ENCODE assay signal across 10 cellular contexts in genomic region chr17:28898261-28898955, GRCh38. TPM values are rescaled to one million over a fixed set of nuclear protein-coding genes. Genes with fewer than 3 reads are reported as not detected.
A peak's percentile ranks its signal among the peaks of the same experiment; 100 is the strongest.
DNase-seq lines count a peak whose midpoint lies in the region; ATAC-seq and TF ChIP-seq lines count a peak whose summit lies in the region.
"Had no signal": no experiment of that assay in that cellular context is flagged by ENCODE, and none has a peak within 500 bp of the region (broad histone marks: within the 10 kb centered on the region; RNA-seq: fewer than 3 reads in every experiment).

No MANE protein-coding gene starts in this region.

- no peaks in the 10 kb centered on the region for H3K9me3 ChIP-seq in HCT116 (ENCODE audit: control insufficient read depth in 1 of 2, insufficient read depth in 1 of 2, low read depth in 1 of 2, low read length in 2 of 2)
- H3K9me3 ChIP-seq in WERI-Rb-1 (ENCODE audit: severe bottlenecking) = no peaks in the 10 kb centered on the region
- H3K9me3 ChIP-seq in smooth muscle cell (replicated peaks; ENCODE audit: low read depth) = no peaks in the 10 kb centered on the region

- H3K9me2 ChIP-seq in HCT116 (ENCODE audit: insufficient read depth) = no peaks in the 10 kb centered on the region

- H2AFZ ChIP-seq in HCT116 (ENCODE audit: low read depth, low read length, poor library complexity, severe bottlenecking) = no peak overlapping the region
- peak overlapping the region; percentile 98 for H2AFZ ChIP-seq in smooth muscle cell (ENCODE audit: low read depth)

- intact Hi-C loops in HCT116 (cut with micrococcal nuclease) = no loop called here

- peaks cover 21% of the 10 kb centered on the region for H3F3A ChIP-seq in smooth muscle cell (ENCODE audit: low read depth)

- CTCF ChIA-PET in HCT116 (lab: Charles Lee) = interaction anchor here (1.2 to 1.9 kb wide), 4 partner anchors 135 to 172 kb away, joined by 3 to 7 read pairs (median 5); partner anchors contain the start of gene TLCD1

- ATAC-seq in HCT116 = no peak
- no peak for ATAC-seq in GM21423 (IDR thresholded peaks at IDR 0.05; ENCODE audit: unreplicated experiment)
- ATAC-seq in HG03469 (IDR thresholded peaks at IDR 0.05; ENCODE audit: unreplicated experiment) = no peak

- 89% methylated on average over 18 of the region's 18 CpGs for WGBS in smooth muscle cell (ENCODE audit: low lambda C conversion rate)

- no TSS peak for BruUV-seq in HCT116 (replicated peaks; lab: Mats Ljungman, UMichigan)

- H3K4me3 ChIP-seq in HCT116 (replicated peaks in 1 of 2; ENCODE audit: low read depth in 1 of 2, low read length in 2 of 2) = peak overlapping the region; percentile 83 to 96
- H3K4me3 ChIP-seq in WERI-Rb-1 (ENCODE audit: low read depth, low read length) = no peak overlapping the region
- H3K4me3 ChIP-seq in foreskin fibroblast (ENCODE audit: low read depth in 1 of 2, low read length in 2 of 2) = peak overlapping the region; percentile 79 to 82
- peak overlapping the region; percentile 94 for H3K4me3 ChIP-seq in smooth muscle cell

- H3K9ac ChIP-seq in HCT116 (ENCODE audit: low read length) (peak overlapping the region; percentile 86), smooth muscle cell (ENCODE audit: low read depth) (no peak overlapping the region)

- 0 out of 4 replicates have a peak, but pooled peaks cover 0 to 6% of the 10 kb centered on the region in 2 experiments for H3K36me3 ChIP-seq in HCT116 (ENCODE audit: control insufficient read depth in 1 of 2, insufficient read depth in 2 of 2, low read length in 2 of 2)
- H3K36me3 ChIP-seq in WERI-Rb-1 = peaks cover 52% of the 10 kb centered on the region
- H3K36me3 ChIP-seq in smooth muscle cell (ENCODE audit: low read depth) = no peaks in the 10 kb centered on the region

- no peak for DNase-seq in HCT116 (ENCODE audit: low read depth, low spot score)
- DNase-seq in WERI-Rb-1 = no peak
- DNase-seq in foreskin fibroblast = no peak
- DNase-seq in smooth muscle cell (lab: John Stamatoyannopoulos, UW; ENCODE audit: unreplicated experiment) = no peak
- DNase-seq in NOMO-1 treated with dmso at 0.1 percent for 144 hours (lab: John Stamatoyannopoulos, UW; ENCODE audit: unreplicated experiment) = no peak
- no peak for DNase-seq in MV-4-11 (lab: John Stamatoyannopoulos, UW)
- DNase-seq: activated CD4-positive, alpha-beta T cell treated with anti-CD3 and anti-CD28 coated beads for 48 hours; KG1 had no signal

- TF ChIP-seq RAD21 in HCT116 (IDR thresholded peaks at IDR 0.05; ENCODE audit: low read depth) = no peak

- TF ChIP-seq CTCF in HCT116 (IDR thresholded peaks at IDR 0.05 in 2 of 3, conservative IDR thresholded peaks at IDR 0.05 in 1 of 3; ENCODE audit: borderline replicate concordance in 1 of 3, insufficient read depth in 1 of 3, low read depth in 2 of 3, low read length in 2 of 3) (no peak), WERI-Rb-1 (IDR thresholded peaks at IDR 0.05; ENCODE audit: low read depth, low read length) (no peak), foreskin fibroblast (IDR thresholded peaks at IDR 0.05; ENCODE audit: low read depth, low read length) (no peak), smooth muscle cell (IDR thresholded peaks at IDR 0.05; ENCODE audit: borderline replicate concordance, insufficient read depth, poor library complexity, severe bottlenecking) (no peak)

- RAD21 ChIA-PET in HCT116 (lab: Charles Lee; ENCODE audit: low non-redundant PET in 1 of 2, low total read pairs in 2 of 2, uncharacterized antibody in 2 of 2, unreplicated experiment in 2 of 2) = interaction anchor here in 1 of 2 experiments (1.1 kb wide), 1 partner anchor 171 kb away, joined by 4 read pairs; no protein-coding TSS in a partner anchor

- H3K79me2 ChIP-seq in HCT116 (ENCODE audit: insufficient read depth, low read length) (peaks cover 25% of the 10 kb centered on the region), smooth muscle cell (ENCODE audit: low read depth) (peaks cover 19% of the 10 kb centered on the region)

- TF ChIP-seq POLR2A in HCT116 (IDR thresholded peaks at IDR 0.05; ENCODE audit: borderline replicate concordance, extremely low read depth, insufficient read depth, insufficient read length) = no peak

- H3K4me2 ChIP-seq in HCT116 (ENCODE audit: low read length) = peak overlapping the region; percentile 89
- H3K4me2 ChIP-seq in smooth muscle cell = peak overlapping the region; percentile 99

- H4K20me1 ChIP-seq in HCT116 (ENCODE audit: insufficient read depth) (no peaks in the 10 kb centered on the region), smooth muscle cell (ENCODE audit: low read depth) (peaks cover 16% of the 10 kb centered on the region)

- POLR2A ChIA-PET in HCT116 (lab: Charles Lee) = interaction anchor here (0.9 to 2.0 kb wide), 3 partner anchors 19 to 172 kb away, joined by 3 to 5 read pairs (median 4); partner anchors contain the start of genes PHF12 and TLCD1

- H3K4me1 ChIP-seq in HCT116 (ENCODE audit: control insufficient read depth in 1 of 2, insufficient read depth in 2 of 2, low read length in 2 of 2) (peaks cover 24 to 40% of the 10 kb centered on the region in 2 experiments; a peak in 3 of 4 replicates), smooth muscle cell (ENCODE audit: low read depth) (peaks cover 13% of the 10 kb centered on the region)

- H3K27ac ChIP-seq in HCT116 (ENCODE audit: low read depth, low read length) (peak overlapping the region; percentile 97), WERI-Rb-1 (peak overlapping the region; percentile 97), smooth muscle cell (ENCODE audit: low read depth) (no peak overlapping the region)

- no peaks in the 10 kb centered on the region for H3K27me3 ChIP-seq in HCT116 (ENCODE audit: insufficient read depth, low read length)
- H3K27me3 ChIP-seq in WERI-Rb-1 (ENCODE audit: insufficient read depth, low read depth, severe bottlenecking) = no peaks in the 10 kb centered on the region
- no peaks in the 10 kb centered on the region for H3K27me3 ChIP-seq in smooth muscle cell (ENCODE audit: low read depth)

TF ChIP-seq in HCT116, 20 proteins besides CTCF, POLR2A, EP300 and RAD21:
- TF ChIP-seq SIN3A (IDR thresholded peaks at IDR 0.05; ENCODE audit: low read depth) (no peak), CBX3 (IDR thresholded peaks at IDR 0.05; ENCODE audit: low read depth) (no peak)
TF ChIP-seq in HCT116: peak in this region for 0.

RNA-seq across cellular contexts. Expression of gene FLOT2, which starts 0.9 kb away (rescaled TPM):
- total RNA-seq in HCT116 (2021; ENCODE audit: unreplicated experiment) (98.1 TPM), smooth muscle cell (18.1 and 20.1 TPM in 2 replicates)
- 58.9 and 59.8 TPM in 2 replicates for polyA plus RNA-seq in HCT116 (2012)
- 40.1 and 58.3 TPM in 2 replicates for polyA plus RNA-seq in smooth muscle cell

RNA-seq across cellular contexts. Expression of gene DHRS13, which starts 4.5 kb away (rescaled TPM):
- total RNA-seq in HCT116 (2021; ENCODE audit: unreplicated experiment) (13.5 TPM), smooth muscle cell (6.0 and 8.2 TPM in 2 replicates)
- 5.6 and 7.3 TPM in 2 replicates for polyA plus RNA-seq in HCT116 (2012)
- polyA plus RNA-seq in smooth muscle cell = 10.1 and 10.5 TPM in 2 replicates

RNA-seq across cellular contexts. Expression of gene ERAL1, which starts 43.6 kb away (rescaled TPM):
- total RNA-seq in HCT116 (2021; ENCODE audit: unreplicated experiment) = 52.0 TPM
- 48.8 and 59.9 TPM in 2 replicates for polyA plus RNA-seq in HCT116 (2012)
- total RNA-seq in smooth muscle cell = 30.0 and 37.6 TPM in 2 replicates
- 58.9 and 59.3 TPM in 2 replicates for polyA plus RNA-seq in smooth muscle cell

RNA-seq across cellular contexts. Expression of gene PHF12, which starts 52.9 kb away (rescaled TPM):
- total RNA-seq in HCT116 (2021; ENCODE audit: unreplicated experiment) (35.7 TPM), smooth muscle cell (17.8 and 18.9 TPM in 2 replicates)
- 29.2 and 33.0 TPM in 2 replicates for polyA plus RNA-seq in HCT116 (2012)
- polyA plus RNA-seq in smooth muscle cell = 12.2 and 14.0 TPM in 2 replicates

RNA-seq across cellular contexts. Expression of gene FAM222B, which starts 55.8 kb away (rescaled TPM):
- total RNA-seq in HCT116 (2021; ENCODE audit: unreplicated experiment) (22.7 TPM), smooth muscle cell (10.6 and 20.5 TPM in 2 replicates)
- 14.8 and 15.0 TPM in 2 replicates for polyA plus RNA-seq in HCT116 (2012)
- 28.0 and 35.9 TPM in 2 replicates for polyA plus RNA-seq in smooth muscle cell
